Comparison of ENCODE assay signal across 20 cellular contexts in genomic region chr5:88539642-88540476, GRCh38.
DNase-seq lines count a peak whose midpoint lies in the region; ATAC-seq and TF ChIP-seq lines count a peak whose summit lies in the region.
"Had no signal": no experiment of that assay in that cellular context is flagged by ENCODE, and none has a peak within 500 bp of the region (broad histone marks: within the 10 kb centered on the region; RNA-seq: fewer than 3 reads in every experiment).

No MANE protein-coding gene starts in this region.

- H3K9me2 ChIP-seq in neural cell (ENCODE audit: insufficient read depth, low read length) = no peaks in the 10 kb centered on the region

- H3K4me1 Mint-ChIP-seq in WTC11 = peaks cover 19% of the 10 kb centered on the region
- H3K4me1 Mint-ChIP-seq: IgD-negative memory B cell had no signal

- no peak overlapping the region for H3K9ac ChIP-seq in neural cell (ENCODE audit: low read length)

- DNase-seq in G401 (ENCODE audit: low spot score) (peak; percentile 37), WTC11 (ENCODE audit: low spot score) (no peak), dorsolateral prefrontal cortex (no peak), upper lobe of left lung (no peak), hippocampal formation (lab: John Stamatoyannopoulos, UW) (no peak)
- DNase-seq in activated CD4-positive, CD25-positive, alpha-beta regulatory T cell treated with anti-CD3 and anti-CD28 coated beads, Interleukin-2, amount 50 U/mL, for 72 hours = no peak
- DNase-seq: AML-193; CD8-positive, alpha-beta T cell; H9; MV-4-11; NCI-H1105 treated with DMSO at 0.1 percent for 48 hours; NCI-H2029 treated with DMSO at 0.1 percent for 48 hours; NCI-H226; NCI-H510A treated with DMSO at 0.1 percent for 48 hours; NCI-H774; Peyer's patch had no signal

- no peak for TF ChIP-seq EP300 in neural cell (conservative IDR thresholded peaks at IDR 0.05; ENCODE audit: poor library complexity, severe bottlenecking)
- no peak for TF ChIP-seq EP300 in upper lobe of left lung (IDR thresholded peaks at IDR 0.05)

- no peak overlapping the region for H3K4me2 ChIP-seq in neural cell (ENCODE audit: low read length)

- H3K27ac Mint-ChIP-seq in WTC11 = no peak overlapping the region
- H3K27ac Mint-ChIP-seq: CD8-positive, alpha-beta T cell; IgD-negative memory B cell had no signal

- no peaks in the 10 kb centered on the region for H3K36me3 ChIP-seq in neural cell (ENCODE audit: insufficient read depth, low read length)
- H3K36me3 ChIP-seq in upper lobe of left lung = no peaks in the 10 kb centered on the region
- H3K36me3 ChIP-seq: Peyer's patch had no signal

- H3F3A ChIP-seq in neural cell (ENCODE audit: insufficient read depth, low read length, poor library complexity, severe bottlenecking) = peaks cover 6% of the 10 kb centered on the region

- no peaks in the 10 kb centered on the region for H4K20me1 ChIP-seq in neural cell (ENCODE audit: insufficient read depth)

- no peak for TF ChIP-seq RAD21 in neural cell (conservative IDR thresholded peaks at IDR 0.05)

- H3K4me3 ChIP-seq in dorsolateral prefrontal cortex = peak overlapping the region in 47 of 59 donors; percentile 0 to 56 (median 32)
- peak overlapping the region; percentile 43 for H3K4me3 ChIP-seq in neural cell (ENCODE audit: low read length)
- H3K4me3 ChIP-seq in upper lobe of left lung = no peak overlapping the region
- H3K4me3 ChIP-seq: Peyer's patch had no signal

- no peak overlapping the region for H3K4me3 Mint-ChIP-seq in WTC11
- H3K4me3 Mint-ChIP-seq: CD8-positive, alpha-beta T cell; H9; IgD-negative memory B cell had no signal

- no peak for TF ChIP-seq POLR2A in upper lobe of left lung (IDR thresholded peaks at IDR 0.05)

- no peaks in the 10 kb centered on the region for H3K9me3 Mint-ChIP-seq in WTC11
- H3K9me3 Mint-ChIP-seq: CD8-positive, alpha-beta T cell; H9; IgD-negative memory B cell had no signal

- no peaks in the 10 kb centered on the region; the same call in 1 of the 2 replicates for H3K27me3 Mint-ChIP-seq in WTC11 (ENCODE audit: low read depth)

- WGBS in upper lobe of left lung, 2 donors = 58 to 65% methylated on average over 18 of the region's 18 CpGs

- in situ Hi-C loops in G401 (cut with HindIII; ENCODE audit: low sequenced_read_pairs) = no loop called here

- H3K27ac ChIP-seq in dorsolateral prefrontal cortex (peak overlapping the region in 7 of 59 donors; percentile 5 to 46 (median 35)), neural cell (ENCODE audit: low read length) (peak overlapping the region; percentile 10), upper lobe of left lung (no peak overlapping the region)
- H3K27ac ChIP-seq: 22Rv1, Peyer's patch had no signal

- H3K4me1 ChIP-seq in upper lobe of left lung = no peaks in the 10 kb centered on the region
- H3K4me1 ChIP-seq: Peyer's patch had no signal

- intact Hi-C loops in dorsolateral prefrontal cortex (cut with DNase I) = no loop called here

- TF ChIP-seq CTCF in WTC11 (IDR thresholded peaks at IDR 0.05) (no peak), dorsolateral prefrontal cortex (IDR thresholded peaks at IDR 0.05 in 54 of 56, conservative IDR thresholded peaks at IDR 0.05 in 2 of 56; ENCODE audit: low read depth in 1 of 56, partially characterized antibody in 56 of 56) (no peak), neural cell (IDR thresholded peaks at IDR 0.05; ENCODE audit: poor library complexity, severe bottlenecking) (no peak), upper lobe of left lung (IDR thresholded peaks at IDR 0.05) (no peak)

- CTCF ChIA-PET in WTC11 (lab: Charles Lee) = interaction anchor here (2.1 kb wide), 1 partner anchor 151 kb away, joined by 6 read pairs; no protein-coding TSS in a partner anchor

- H3K36me3 Mint-ChIP-seq in WTC11 = no peaks in the 10 kb centered on the region
- H3K36me3 Mint-ChIP-seq: CD8-positive, alpha-beta T cell; IgD-negative memory B cell had no signal

- no peaks in the 10 kb centered on the region for H3K27me3 ChIP-seq in dorsolateral prefrontal cortex
- no peaks in the 10 kb centered on the region for H3K27me3 ChIP-seq in neural cell (ENCODE audit: insufficient read depth, low read depth, low read length)
- H3K27me3 ChIP-seq in upper lobe of left lung = no peaks in the 10 kb centered on the region
- H3K27me3 ChIP-seq: Peyer's patch had no signal

- no peak overlapping the region for H2AFZ ChIP-seq in neural cell (ENCODE audit: low read depth, low read length)

- peak; percentile 60 for ATAC-seq in WTC11
- ATAC-seq in HG02571 (IDR thresholded peaks at IDR 0.05; ENCODE audit: unreplicated experiment) = no peak
- ATAC-seq in upper lobe of left lung (ENCODE audit: low FRiP score in 2 of 2) = no peak
- ATAC-seq: CD8-positive, alpha-beta T cell had no signal

- H3K79me2 ChIP-seq in neural cell (replicated peaks; ENCODE audit: insufficient read depth, low read length) = no peaks in the 10 kb centered on the region

- H3K9me3 ChIP-seq in neural cell (ENCODE audit: low read length) (no peaks in the 10 kb centered on the region), upper lobe of left lung (no peaks in the 10 kb centered on the region)
- H3K9me3 ChIP-seq: Peyer's patch had no signal

- POLR2A ChIA-PET in WTC11 (lab: Charles Lee) = interaction anchor here (0.6 kb wide), 1 partner anchor 1195 kb away, joined by 6 read pairs; no protein-coding TSS in a partner anchor

TF ChIP-seq in WTC11, 78 proteins besides CTCF, POLR2A, EP300 and RAD21 (continues in another document):
- TF ChIP-seq, protein P1, sequence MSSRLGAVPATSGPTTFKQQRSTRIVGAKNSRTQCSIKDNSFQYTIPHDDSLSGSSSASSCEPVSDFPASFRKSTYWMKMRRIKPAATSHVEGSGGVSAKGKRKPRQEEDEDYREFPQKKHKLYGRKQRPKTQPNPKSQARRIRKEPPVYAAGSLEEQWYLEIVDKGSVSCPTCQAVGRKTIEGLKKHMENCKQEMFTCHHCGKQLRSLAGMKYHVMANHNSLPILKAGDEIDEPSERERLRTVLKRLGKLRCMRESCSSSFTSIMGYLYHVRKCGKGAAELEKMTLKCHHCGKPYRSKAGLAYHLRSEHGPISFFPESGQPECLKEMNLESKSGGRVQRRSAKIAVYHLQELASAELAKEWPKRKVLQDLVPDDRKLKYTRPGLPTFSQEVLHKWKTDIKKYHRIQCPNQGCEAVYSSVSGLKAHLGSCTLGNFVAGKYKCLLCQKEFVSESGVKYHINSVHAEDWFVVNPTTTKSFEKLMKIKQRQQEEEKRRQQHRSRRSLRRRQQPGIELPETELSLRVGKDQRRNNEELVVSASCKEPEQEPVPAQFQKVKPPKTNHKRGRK (CRISPR knock-in tag; IDR thresholded peaks at IDR 0.05; ENCODE audit: borderline replicate concordance) = no peak
- TF ChIP-seq ZNF219 (CRISPR knock-in tag; IDR thresholded peaks at IDR 0.05; ENCODE audit: borderline replicate concordance) = no peak
- no peak for TF ChIP-seq NR1H2 (CRISPR knock-in tag; IDR thresholded peaks at IDR 0.05)
- TF ChIP-seq, protein P2, sequence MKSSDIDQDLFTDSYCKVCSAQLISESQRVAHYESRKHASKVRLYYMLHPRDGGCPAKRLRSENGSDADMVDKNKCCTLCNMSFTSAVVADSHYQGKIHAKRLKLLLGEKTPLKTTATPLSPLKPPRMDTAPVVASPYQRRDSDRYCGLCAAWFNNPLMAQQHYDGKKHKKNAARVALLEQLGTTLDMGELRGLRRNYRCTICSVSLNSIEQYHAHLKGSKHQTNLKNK (CRISPR knock-in tag; IDR thresholded peaks at IDR 0.05) = no peak
- TF ChIP-seq JAZF1 (CRISPR knock-in tag; IDR thresholded peaks at IDR 0.05) = no peak
- TF ChIP-seq E2F5 (CRISPR knock-in tag; IDR thresholded peaks at IDR 0.05) = no peak

TF ChIP-seq in neural cell, 6 proteins besides CTCF, POLR2A, EP300 and RAD21:
- TF ChIP-seq MXI1 (conservative IDR thresholded peaks at IDR 0.05; ENCODE audit: poor library complexity, severe bottlenecking) = no peak
- TF ChIP-seq EZH2 (IDR thresholded peaks at IDR 0.05; ENCODE audit: borderline replicate concordance, insufficient read depth, low read length, poor library complexity, severe bottlenecking) = no peak

Comparison
In these comparisons a context has a peak if more than half of its experiments do, and no peak if none do; other contexts are left out.
1. H3K4me3 ChIP-seq: peak in dorsolateral prefrontal cortex (47 of 59) and neural cell (single experiment); none in upper lobe of left lung (0 of 4).